Comparison of ENCODE assay signal across 8 cellular contexts in the genomic region with DNA sequence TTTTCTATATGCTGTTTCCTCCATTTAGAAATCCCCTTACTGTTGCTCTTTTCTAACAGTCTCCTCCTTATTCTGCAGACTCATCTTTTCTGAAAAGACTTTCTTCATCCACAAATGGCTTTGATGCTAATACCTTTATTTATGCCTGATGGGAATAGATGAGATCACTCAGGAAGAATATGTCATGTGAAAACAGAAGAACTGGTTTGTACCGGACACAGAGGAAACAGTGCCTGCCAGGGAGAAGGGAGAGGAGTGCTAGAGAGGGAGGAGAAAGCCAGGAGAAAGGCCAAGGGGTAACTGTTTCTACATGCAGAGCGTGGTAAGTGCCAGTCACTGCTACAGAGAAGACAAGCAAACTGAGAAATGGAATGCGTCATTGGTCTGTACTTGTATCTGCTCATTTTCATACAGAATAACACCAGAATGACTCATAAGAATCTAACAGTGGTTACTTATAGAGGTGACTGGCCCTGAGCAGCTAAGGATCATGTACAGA. TPM values are rescaled to one million over a fixed set of nuclear protein-coding genes. Genes with fewer than 3 reads are reported as not detected.
DNase-seq lines count a peak whose midpoint lies in the region; ATAC-seq and TF ChIP-seq lines count a peak whose summit lies in the region.

No MANE protein-coding gene starts in this region.

- ATAC-seq in GM21423 (IDR thresholded peaks at IDR 0.05; ENCODE audit: unreplicated experiment) (peak; percentile 100), HG03571 (IDR thresholded peaks at IDR 0.05; ENCODE audit: unreplicated experiment) (peak; percentile 79)
- ATAC-seq in activated naive CD8-positive, alpha-beta T cell treated with anti-CD3 and anti-CD28 coated beads, Interleukin-2, amount 50 U/mL, for 24 hours = peak; percentile 99

- DNase-seq in GM06990 (ENCODE audit: extremely low read depth, insufficient read length) (peak; percentile 57), islet precursor cell (peak; percentile 84), suprapubic skin (ENCODE audit: low spot score in 2 of 2) (peak in 1 of 2 donors; percentile 71), NOMO-1 treated with dmso at 0.1 percent for 144 hours (lab: John Stamatoyannopoulos, UW; ENCODE audit: unreplicated experiment) (no peak)
- DNase-seq in activated naive CD8-positive, alpha-beta T cell treated with anti-CD3 and anti-CD28 coated beads, Interleukin-2, amount 50 U/mL, for 24 hours = no peak
- DNase-seq in activated naive CD4-positive, alpha-beta T cell (lab: John Stamatoyannopoulos, UW) = no peak

- 10% methylated on average over 3 of the region's 3 CpGs for WGBS in suprapubic skin

- H3K27me3 ChIP-seq in GM06990 (replicated peaks; ENCODE audit: control insufficient read depth, insufficient read depth, low read length) (no peaks in the 10 kb centered on the region), suprapubic skin (no peaks in the 10 kb centered on the region)

- no peak for TF ChIP-seq CTCF in GM06990 (IDR thresholded peaks at IDR 0.05; ENCODE audit: insufficient read depth, low read length, poor library complexity, severe bottlenecking)
- no peak for TF ChIP-seq CTCF in suprapubic skin (IDR thresholded peaks at IDR 0.05)

- H3K4me3 Mint-ChIP-seq in activated naive CD8-positive, alpha-beta T cell treated with anti-CD3 and anti-CD28 coated beads, Interleukin-2, amount 50 U/mL, for 24 hours = no peak overlapping the region

- peak; percentile 49 for TF ChIP-seq EP300 in suprapubic skin (IDR thresholded peaks at IDR 0.05)

- peaks cover 26% of the 10 kb centered on the region for H3K4me1 ChIP-seq in suprapubic skin

- peak overlapping the region; percentile 54 for H3K27ac ChIP-seq in suprapubic skin

- peaks cover 1% of the 10 kb centered on the region for H3K27me3 Mint-ChIP-seq in activated naive CD8-positive, alpha-beta T cell treated with anti-CD3 and anti-CD28 coated beads, Interleukin-2, amount 50 U/mL, for 24 hours

- no peaks in the 10 kb centered on the region for H3K9me3 ChIP-seq in suprapubic skin

- TF ChIP-seq POLR2A in suprapubic skin (IDR thresholded peaks at IDR 0.05) = no peak

- H3K4me3 ChIP-seq in GM06990 (replicated peaks; ENCODE audit: low read depth, low read length) (no peak overlapping the region), suprapubic skin (no peak overlapping the region)

- H3K36me3 Mint-ChIP-seq in activated naive CD8-positive, alpha-beta T cell treated with anti-CD3 and anti-CD28 coated beads, Interleukin-2, amount 50 U/mL, for 24 hours (ENCODE audit: low read depth) = no peaks in the 10 kb centered on the region

- no peaks in the 10 kb centered on the region for H3K9me3 Mint-ChIP-seq in activated naive CD8-positive, alpha-beta T cell treated with anti-CD3 and anti-CD28 coated beads, Interleukin-2, amount 50 U/mL, for 24 hours

- no peaks in the 10 kb centered on the region for H3K36me3 ChIP-seq in GM06990 (ENCODE audit: control insufficient read depth, insufficient read depth, low read length)
- no peaks in the 10 kb centered on the region for H3K36me3 ChIP-seq in suprapubic skin

- H3K27ac Mint-ChIP-seq in activated naive CD8-positive, alpha-beta T cell treated with anti-CD3 and anti-CD28 coated beads, Interleukin-2, amount 50 U/mL, for 24 hours = no peak overlapping the region

- H3K4me1 Mint-ChIP-seq in activated naive CD8-positive, alpha-beta T cell treated with anti-CD3 and anti-CD28 coated beads, Interleukin-2, amount 50 U/mL, for 24 hours = peaks cover 4% of the 10 kb centered on the region

RNA-seq across cellular contexts. Expression of a gene that starts 45.9 kb away (rescaled TPM):
- total RNA-seq in suprapubic skin = 10 to 100 TPM; 43.5 to 68.1 (median 65.0) TPM

Comparison
In these comparisons a context has a peak if more than half of its experiments do, and no peak if none do; other contexts are left out.
1. DNase-seq: peak in GM06990 (single experiment) and islet precursor cell (single experiment); none in activated naive CD8-positive, alpha-beta T cell treated with anti-CD3 and anti-CD28 coated beads, Interleukin-2, amount 50 U/mL, for 24 hours (single experiment), NOMO-1 treated with dmso at 0.1 percent for 144 hours (single experiment) and activated naive CD4-positive, alpha-beta T cell (0 of 4).
2. Peak in every context shown above with its lines, with median percentiles within 50 percentile points of each other: ATAC-seq.